19 cellular contexts compared by ENCODE assay signal in genomic region chr5:82605441-82605973, GRCh38.
"Had no signal": no experiment of that assay in that cellular context is flagged by ENCODE, and none has a peak within 500 bp of the region (broad histone marks: within the 10 kb centered on the region; RNA-seq: fewer than 3 reads in every experiment).

No MANE protein-coding gene starts in this region.

- H3K4me3 ChIP-seq: ascending aorta, left lung, spleen, tibial artery had no signal

- DNase-seq: activated CD4-positive, alpha-beta T cell treated with anti-CD3 and anti-CD28 coated beads, Interleukin-2, amount 10 ng/mL, durations not matched to agents 24 days and 14 days; activated CD4-positive, CD25-positive, alpha-beta regulatory T cell; activated CD8-positive, alpha-beta T cell treated with anti-CD3 and anti-CD28 coated beads for 36 hours; activated naive CD4-positive, alpha-beta T cell treated with anti-CD3 and anti-CD28 coated beads, Interleukin-2, amount 10 ng/mL, durations not matched to agents 7 days and 5 days; activated naive CD8-positive, alpha-beta T cell treated with anti-CD3 and anti-CD28 coated beads, Interleukin-2, amount 50 U/mL, for 24 hours; activated T-cell treated with anti-CD3 and anti-CD28 coated beads, Interleukin-2, amount 50 U/mL, for 24 hours; cortex of kidney; erythroblast; foreskin melanocyte; glutamatergic neuron; left lung; nephron progenitor cell; occipital lobe; spleen; stimulated activated CD4-positive, alpha-beta T cell treated with anti-CD3 and anti-CD28 coated beads, Interleukin-4, amount 100 ng/mL, for 4 hours; stimulated activated naive B cell treated with anti-CD40 and anti-IgM and Interleukin-4, amounts not matched to agents 10 μg/mL and 1 μg/mL and 100 μg/mL, for 72 hours; T1000; tibial artery had no signal

- H3K27me3 ChIP-seq: ascending aorta, left lung, spleen, tibial artery had no signal

- H3K36me3 ChIP-seq: ascending aorta, left lung, spleen, tibial artery had no signal

- ATAC-seq: activated CD8-positive, alpha-beta T cell treated with anti-CD3 and anti-CD28 coated beads for 36 hours; activated naive CD8-positive, alpha-beta T cell treated with anti-CD3 and anti-CD28 coated beads, Interleukin-2, amount 50 U/mL, for 24 hours; left lung; stimulated activated naive B cell treated with anti-CD40 and anti-IgM and Interleukin-4, amounts not matched to agents 10 μg/mL and 1 μg/mL and 100 μg/mL, for 72 hours had no signal

- H3K9me3 ChIP-seq: ascending aorta, tibial artery had no signal
